Comparison of ENCODE assay signal across 1 cellular context in genomic region chr13:31111136-31111535, GRCh38.
TF ChIP-seq lines count a peak whose summit lies in the region.

No MANE protein-coding gene starts in this region.

TF ChIP-seq in IMR-90, 13 proteins besides CTCF, POLR2A, EP300 and RAD21 (continued from another document):
- TF ChIP-seq RCOR1 (IDR thresholded peaks at IDR 0.05; ENCODE audit: insufficient replicate concordance, low read length) (no peak), NFE2L2 (IDR thresholded peaks at IDR 0.05; ENCODE audit: low read depth, low read length) (no peak), FOS (IDR thresholded peaks at IDR 0.05; ENCODE audit: low read depth, low read length) (no peak), CEBPB (IDR thresholded peaks at IDR 0.05; ENCODE audit: low read depth, low read length) (peak; percentile 84)
TF ChIP-seq in IMR-90: peak in this region for 1.
